In genomic region chr10:122279725-122280141, GRCh38 we compare ENCODE assay signal across 1 cellular context.
TF ChIP-seq lines count a peak whose summit lies in the region.

No MANE protein-coding gene starts in this region.

TF ChIP-seq in H1, 55 proteins besides CTCF, POLR2A, EP300 and RAD21 (continued from another document):
- no peak for TF ChIP-seq RFX5 (IDR thresholded peaks at IDR 0.05; ENCODE audit: borderline replicate concordance, low read depth, low read length)
- no peak for TF ChIP-seq POLR2AphosphoS5 (IDR thresholded peaks at IDR 0.05; ENCODE audit: low read depth, low read length)
- no peak for TF ChIP-seq SP4 (IDR thresholded peaks at IDR 0.05; ENCODE audit: low read length)
- TF ChIP-seq BRCA1 (IDR thresholded peaks at IDR 0.05; ENCODE audit: low read depth, low read length), result no peak
- no peak for TF ChIP-seq CEBPB (IDR thresholded peaks at IDR 0.05; ENCODE audit: low read depth, low read length)
- TF ChIP-seq USF2 (IDR thresholded peaks at IDR 0.05; ENCODE audit: low read length), result no peak
- TF ChIP-seq ASH2L (IDR thresholded peaks at IDR 0.05; ENCODE audit: low read length), result no peak
- TF ChIP-seq KDM4A (IDR thresholded peaks at IDR 0.05; ENCODE audit: low read depth, low read length, severe bottlenecking), result no peak
- no peak for TF ChIP-seq PHF8 (conservative IDR thresholded peaks at IDR 0.05; ENCODE audit: low read depth, low read length)
- no peak for TF ChIP-seq SIRT6 (IDR thresholded peaks at IDR 0.05; ENCODE audit: low read length)
- no peak for TF ChIP-seq TBP (IDR thresholded peaks at IDR 0.05; ENCODE audit: low read depth, low read length)
- no peak for TF ChIP-seq HDAC2 (IDR thresholded peaks at IDR 0.05; ENCODE audit: borderline replicate concordance in 1 of 2, low read depth in 2 of 2, low read length in 2 of 2)
- TF ChIP-seq KDM1A (IDR thresholded peaks at IDR 0.05; ENCODE audit: borderline replicate concordance, low read length), result no peak
